In genomic region chr2:105005170-105005569, GRCh38 we compare ENCODE assay signal across 18 cellular contexts. TPM values are rescaled to one million over a fixed set of nuclear protein-coding genes. Genes with fewer than 3 reads are reported as not detected.
A peak's percentile ranks its signal among the peaks of the same experiment; 100 is the strongest.
DNase-seq lines count a peak whose midpoint lies in the region; ATAC-seq and TF ChIP-seq lines count a peak whose summit lies in the region.
"Had no signal": no experiment of that assay in that cellular context is flagged by ENCODE, and none has a peak within 500 bp of the region (broad histone marks: within the 10 kb centered on the region; RNA-seq: fewer than 3 reads in every experiment).

No MANE protein-coding gene starts in this region.

- TF ChIP-seq CTCF in GM23338 (conservative IDR thresholded peaks at IDR 0.05; ENCODE audit: low read depth in 2 of 2) (no peak), epithelial cell of esophagus (IDR thresholded peaks at IDR 0.05; ENCODE audit: insufficient read depth, low read depth, low read length, missing control alignments) (no peak)

- peak overlapping the region; percentile 57; the same call in 1 of the 2 replicates for H3K27ac ChIP-seq in GM23338 (ENCODE audit: low read depth)
- peak overlapping the region; percentile 57; the same call in 1 of the 2 replicates for H3K27ac ChIP-seq in HUES64 (ENCODE audit: low read depth, low read length)
- H3K27ac ChIP-seq in mesenchymal stem cell (ENCODE audit: low read length, poor library complexity, severe bottlenecking), result no peak overlapping the region
- H3K27ac ChIP-seq: Peyer's patch had no signal

- H4K91ac ChIP-seq in mesenchymal stem cell (ENCODE audit: low read length), result no peak overlapping the region

- H3K36me3 ChIP-seq in GM23338 (ENCODE audit: insufficient read depth) (0 out of 2 replicates have a peak, but pooled peaks cover 9% of the 10 kb centered on the region), HUES64 (ENCODE audit: insufficient read depth, low read length) (no peaks in the 10 kb centered on the region), mesenchymal stem cell (ENCODE audit: control insufficient read depth in 1 of 2, insufficient read depth in 2 of 2, low read depth in 1 of 2, low read length in 2 of 2) (no peaks in the 10 kb centered on the region)
- H3K36me3 ChIP-seq: BE2C, Peyer's patch had no signal

- H3K36me3 Mint-ChIP-seq in GM23338 (ENCODE audit: low read depth), result peaks cover 19% of the 10 kb centered on the region
- H3K36me3 Mint-ChIP-seq: CD4-positive, alpha-beta memory T cell had no signal

- peak; percentile 32 for DNase-seq in GM23338 (ENCODE audit: low spot score)
- peak; percentile 2 for DNase-seq in epithelial cell of esophagus (ENCODE audit: low read depth)
- peak; percentile 2 for DNase-seq in mesenchymal stem cell
- DNase-seq in NCI-H524 treated with DMSO at 0.1 percent for 48 hours (lab: John Stamatoyannopoulos, UW), result no peak
- DNase-seq in T1000 (lab: John Stamatoyannopoulos, UW), result no peak
- no peak for DNase-seq in NCI-H526 treated with DMSO at 0.1 percent for 48 hours (lab: John Stamatoyannopoulos, UW)
- no peak for DNase-seq in 8988T
- DNase-seq: BE2C; CD4-positive, alpha-beta memory T cell; DND-41; GF-D8; HCEC 1CT; MV-4-11; NCI-H1436; NCI-H82; Peyer's patch; SHP77 had no signal

- H3K27me3 ChIP-seq in GM23338 (ENCODE audit: insufficient read depth) (no peaks in the 10 kb centered on the region), HUES64 (ENCODE audit: insufficient read depth, low read length) (no peaks in the 10 kb centered on the region), mesenchymal stem cell (ENCODE audit: control insufficient read depth in 1 of 2, insufficient read depth in 1 of 2, low read length in 2 of 2) (no peaks in the 10 kb centered on the region)
- H3K27me3 ChIP-seq: BE2C, Peyer's patch had no signal

- H3K23ac ChIP-seq in mesenchymal stem cell (ENCODE audit: low read length in 2 of 2), result no peak overlapping the region

- no peak overlapping the region for H3K4ac ChIP-seq in mesenchymal stem cell (ENCODE audit: low read depth in 1 of 2, low read length in 2 of 2)

- H2BK5ac ChIP-seq in mesenchymal stem cell (ENCODE audit: low read depth, low read length, poor library complexity, severe bottlenecking), result no peak overlapping the region

- H3K4me3 Mint-ChIP-seq in GM23338, result no peak overlapping the region
- H3K4me3 Mint-ChIP-seq: CD4-positive, alpha-beta memory T cell had no signal

- peak overlapping the region; percentile 49; the same call in 1 of the 2 replicates for H3K27ac Mint-ChIP-seq in GM23338

- H3K9me3 ChIP-seq in HUES64 (ENCODE audit: insufficient read depth, low read depth, low read length), result peaks cover 19% of the 10 kb centered on the region
- H3K9me3 ChIP-seq in mesenchymal stem cell (ENCODE audit: control insufficient read depth, low read length), result peaks cover 15% of the 10 kb centered on the region
- H3K9me3 ChIP-seq: BE2C, Peyer's patch had no signal

- 77% methylated on average over 1 of the region's 1 CpG for WGBS in HUES64
- WGBS in mesenchymal stem cell, result 67% methylated on average over 1 of the region's 1 CpG

- H4K20me1 ChIP-seq in GM23338 (replicated peaks; ENCODE audit: insufficient read depth), result no peaks in the 10 kb centered on the region

- H2AFZ ChIP-seq in GM23338, result peak overlapping the region; percentile 63; the same call in 1 of the 2 replicates
- H2AFZ ChIP-seq in mesenchymal stem cell (ENCODE audit: low read depth, low read length), result no peak overlapping the region

- H3K9me2 ChIP-seq in GM23338 (ENCODE audit: insufficient read depth), result peaks cover 8% of the 10 kb centered on the region; the same call in 1 of the 2 replicates

- peaks cover 2% of the 10 kb centered on the region for H3K27me3 Mint-ChIP-seq in GM23338 (ENCODE audit: insufficient read depth, low read depth, poor library complexity)

- no peak overlapping the region for H2BK15ac ChIP-seq in mesenchymal stem cell (ENCODE audit: low read depth, poor library complexity, severe bottlenecking)

- H3K9me3 Mint-ChIP-seq in GM23338, result peaks cover 27% of the 10 kb centered on the region

- no peak overlapping the region for H3K14ac ChIP-seq in mesenchymal stem cell (ENCODE audit: low read length in 2 of 2)

- H3K79me2 ChIP-seq in GM23338 (replicated peaks; ENCODE audit: insufficient read depth), result no peaks in the 10 kb centered on the region

- peaks cover 16% of the 10 kb centered on the region for H3K4me1 Mint-ChIP-seq in GM23338
- H3K4me1 Mint-ChIP-seq: CD4-positive, alpha-beta memory T cell had no signal

- H3K4me3 ChIP-seq in GM23338 (no peak overlapping the region), HUES64 (ENCODE audit: low read length) (no peak overlapping the region), epithelial cell of esophagus (ENCODE audit: low read length) (no peak overlapping the region), mesenchymal stem cell (ENCODE audit: insufficient read depth in 1 of 2, low read depth in 1 of 2, low read length in 2 of 2) (no peak overlapping the region)
- H3K4me3 ChIP-seq: Peyer's patch had no signal

- no peak overlapping the region for H3K4me2 ChIP-seq in GM23338
- no peak overlapping the region for H3K4me2 ChIP-seq in mesenchymal stem cell (ENCODE audit: low read length, poor library complexity, severe bottlenecking)

- H2AK5ac ChIP-seq in mesenchymal stem cell (ENCODE audit: low read length, severe bottlenecking), result no peak overlapping the region

- H3K4me1 ChIP-seq in GM23338 (ENCODE audit: insufficient read depth) (no peaks in the 10 kb centered on the region; the same call in 1 of the 2 replicates), HUES64 (ENCODE audit: insufficient read depth, low read length) (0 out of 2 replicates have a peak, but pooled peaks cover 4% of the 10 kb centered on the region), mesenchymal stem cell (ENCODE audit: control insufficient read depth, insufficient read depth, low read depth, low read length) (no peaks in the 10 kb centered on the region)
- H3K4me1 ChIP-seq: BE2C, Peyer's patch had no signal

- H4K8ac ChIP-seq in mesenchymal stem cell (ENCODE audit: low read length), result no peak overlapping the region

- peak; percentile 80 for ATAC-seq in GM23338

- no peaks in the 10 kb centered on the region for H3F3A ChIP-seq in GM23338 (replicated peaks; ENCODE audit: low read depth)

- no peaks in the 10 kb centered on the region for H3K79me1 ChIP-seq in mesenchymal stem cell (replicated peaks; ENCODE audit: low read length, poor library complexity, severe bottlenecking)

- no peak overlapping the region for H3K18ac ChIP-seq in mesenchymal stem cell (ENCODE audit: low read depth in 1 of 2, low read length in 2 of 2)

- H2BK120ac ChIP-seq in mesenchymal stem cell (ENCODE audit: low read depth, low read length), result no peak overlapping the region

- 0 out of 2 replicates have a peak overlapping the region, but pooled peaks have one; percentile 33 for H3K9ac ChIP-seq in HUES64 (ENCODE audit: low read depth, low read length)
- no peak overlapping the region for H3K9ac ChIP-seq in mesenchymal stem cell (ENCODE audit: low read length)

- H2BK12ac ChIP-seq in mesenchymal stem cell (ENCODE audit: low read length in 2 of 2), result no peak overlapping the region

TF ChIP-seq in GM23338, 12 proteins besides CTCF, POLR2A, EP300 and RAD21 (continues in another document):
- TF ChIP-seq ETS1 (IDR thresholded peaks at IDR 0.05), result no peak

RNA-seq across cellular contexts. Expression of gene MRPS9, which starts 32.7 kb away (rescaled TPM):
- total RNA-seq in GM23338 (2014; rRNA removed; shearing (Covaris generic)), result 64.7 and 70.9 TPM in 2 replicates
- 65.2 and 78.9 TPM in 2 replicates for polyA plus RNA-seq in GM23338 (2016; fragmentation: Nextera tagmentation; extraction: Ambion mirVana)
- 60.3 TPM for polyA plus RNA-seq in HUES64 (2013, experiment 1 of 2)
- 63.4 TPM for polyA plus RNA-seq in HUES64 (2013, experiment 2 of 2)
- 26.2 TPM for polyA plus RNA-seq in mesenchymal stem cell (2013, experiment 1 of 2)
- polyA plus RNA-seq in mesenchymal stem cell (2013, experiment 2 of 2), result 25.5 TPM

Comparison
In these comparisons a context has a peak if more than half of its experiments do, and no peak if none do; other contexts are left out.
1. DNase-seq: peak in GM23338 (single experiment), epithelial cell of esophagus (single experiment) and mesenchymal stem cell (single experiment); none in NCI-H524 treated with DMSO at 0.1 percent for 48 hours (single experiment), T1000 (single experiment), NCI-H526 treated with DMSO at 0.1 percent for 48 hours (single experiment) and 8988T (single experiment).